In the genomic region with DNA sequence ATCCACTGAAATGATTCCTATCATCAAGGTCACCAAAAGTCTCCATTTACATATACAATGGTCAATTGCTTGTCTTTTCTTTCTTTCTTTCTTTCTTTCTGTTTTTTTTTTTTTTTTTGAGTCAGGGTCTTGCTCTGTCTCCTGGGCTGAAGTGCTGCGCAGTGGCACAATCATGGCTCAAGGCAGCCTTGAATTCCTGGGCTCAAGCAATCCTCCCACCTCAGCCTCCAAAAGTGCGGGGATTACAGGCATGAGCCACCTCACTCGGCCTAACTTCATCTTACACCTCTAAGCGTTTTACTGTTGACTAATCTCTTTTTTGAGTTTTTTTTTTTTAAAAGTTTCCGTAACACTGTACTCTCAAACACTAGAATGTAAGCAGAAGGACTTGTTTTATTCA, we compare ENCODE assay signal across 8 cellular contexts. TPM values are rescaled to one million over a fixed set of nuclear protein-coding genes. Genes with fewer than 3 reads are reported as not detected.
DNase-seq lines count a peak whose midpoint lies in the region; ATAC-seq and TF ChIP-seq lines count a peak whose summit lies in the region.

No MANE protein-coding gene starts in this region.

- TF ChIP-seq CTCF in right atrium auricular region (IDR thresholded peaks at IDR 0.05) (no peak), MCF 10A (IDR thresholded peaks at IDR 0.05; ENCODE audit: unreplicated experiment) (no peak), mesothelial cell of epicardium (IDR thresholded peaks at IDR 0.05; ENCODE audit: unreplicated experiment) (no peak)

- H3K4me1 Mint-ChIP-seq in MCF 10A (ENCODE audit: insufficient read depth, unreplicated experiment) (peaks cover 20% of the 10 kb centered on the region), mesothelial cell of epicardium (peaks cover 21% of the 10 kb centered on the region)

- H3K27me3 Mint-ChIP-seq in MCF 10A (ENCODE audit: insufficient read depth, unreplicated experiment) (no peaks in the 10 kb centered on the region), mesothelial cell of epicardium (ENCODE audit: low read depth) (no peaks in the 10 kb centered on the region)

- CTCF ChIA-PET in MCF 10A (lab: Yijun Ruan, JAX) = no interaction called here

- H3K9me3 ChIP-seq in right atrium auricular region = no peaks in the 10 kb centered on the region

- peaks cover 18% of the 10 kb centered on the region for H3K36me3 ChIP-seq in right atrium auricular region

- H3K36me3 Mint-ChIP-seq in MCF 10A (ENCODE audit: insufficient read depth, unreplicated experiment) (peaks cover 83% of the 10 kb centered on the region), mesothelial cell of epicardium (peaks cover 12% of the 10 kb centered on the region)

- H3K4me3 ChIP-seq in right atrium auricular region = peak overlapping the region; percentile 73 to 74

- H3K4me3 Mint-ChIP-seq in MCF 10A (ENCODE audit: unreplicated experiment) (peak overlapping the region; percentile 97), mesothelial cell of epicardium (peak overlapping the region; percentile 96)

- H3K4me1 ChIP-seq in right atrium auricular region = peaks cover 0 to 23% of the 10 kb centered on the region in 2 donors

- no peaks in the 10 kb centered on the region for H3K27me3 ChIP-seq in right atrium auricular region

- intact Hi-C loops in cardiac septum (cut with DNase I) (no loop called here), MCF 10A (cut with micrococcal nuclease) (no loop called here)

- peak overlapping the region; percentile 87 to 90 for H3K27ac ChIP-seq in right atrium auricular region

- POLR2A ChIA-PET in MCF 10A (lab: Yijun Ruan, JAX) = interaction anchor here (0.8 to 3.3 kb wide), 11 partner anchors 9 to 258 kb away, joined by 3 to 72 read pairs (median 16); partner anchors contain the start of genes ATAD2B, FKBP1B, TP53I3 and UBXN2A

- H3K9me3 Mint-ChIP-seq in MCF 10A (ENCODE audit: unreplicated experiment) (no peaks in the 10 kb centered on the region), mesothelial cell of epicardium (no peaks in the 10 kb centered on the region)

- DNase-seq in right atrium auricular region (ENCODE audit: low spot score) = no peak
- no peak for DNase-seq in cardiac septum (ENCODE audit: low spot score)
- no peak for DNase-seq in MCF 10A (ENCODE audit: unreplicated experiment)
- no peak for DNase-seq in mesothelial cell of epicardium (ENCODE audit: low spot score in 2 of 2, unreplicated experiment in 2 of 2)
- no peak for DNase-seq in NCI-H748 (lab: John Stamatoyannopoulos, UW; ENCODE audit: unreplicated experiment)
- DNase-seq in NCI-H446 (lab: John Stamatoyannopoulos, UW) = no peak
- DNase-seq in DMS79 treated with DMSO at 0.1 percent for 48 hours (lab: John Stamatoyannopoulos, UW) = no peak

- peak overlapping the region; percentile 97 for H3K27ac Mint-ChIP-seq in MCF 10A (ENCODE audit: low read depth, unreplicated experiment)
- H3K27ac Mint-ChIP-seq in mesothelial cell of epicardium = peak overlapping the region; percentile 99

- no TSS peak for BruUV-seq in MCF 10A (replicated peaks; lab: Mats Ljungman, UMichigan)

- ATAC-seq in GM21737 (IDR thresholded peaks at IDR 0.05; ENCODE audit: unreplicated experiment) = no peak

RNA-seq across cellular contexts. Expression of gene SF3B6, which starts 0.9 kb away (rescaled TPM):
- 10 to 100 TPM; 71.2 to 74.8 TPM for total RNA-seq in right atrium auricular region
- total RNA-seq in cardiac septum = 53.1 TPM
- total RNA-seq in MCF 10A (2022) = 141 and 180 TPM in 2 replicates
- 85.3 to 93.9 TPM (median 88.5 TPM) in 3 replicates for total RNA-seq in mesothelial cell of epicardium

RNA-seq across cellular contexts. Expression of gene TP53I3, which starts 9.4 kb away (rescaled TPM):
- total RNA-seq in right atrium auricular region (1 to 10 TPM; 8.0 to 8.7 TPM), cardiac septum (8.3 TPM), MCF 10A (2022) (81.8 and 99.8 TPM in 2 replicates), mesothelial cell of epicardium (40.2 to 43.8 TPM (median 41.4 TPM) in 3 replicates)

RNA-seq across cellular contexts. Expression of gene FKBP1B, which starts 25.7 kb away (rescaled TPM):
- total RNA-seq in right atrium auricular region (1 to 10 TPM; 5.0 to 8.5 TPM), cardiac septum (2.0 TPM), MCF 10A (2022) (1.7 and 1.8 TPM in 2 replicates), mesothelial cell of epicardium (14.6 to 18.0 TPM (median 16.9 TPM) in 3 replicates)

RNA-seq across cellular contexts. Expression of gene WDCP, which starts 28.1 kb away (rescaled TPM):
- total RNA-seq in right atrium auricular region (1 to 10 TPM; 2.7 to 3.6 TPM), cardiac septum (4.4 TPM), MCF 10A (2022) (9.0 and 11.2 TPM in 2 replicates), mesothelial cell of epicardium (16.0 to 21.0 TPM (median 17.9 TPM) in 3 replicates)

RNA-seq across cellular contexts. Expression of gene PFN4, which starts 47.9 kb away (rescaled TPM):
- total RNA-seq in right atrium auricular region (under 1 TPM in 1 of 2 donors, not detected in 1; 0.39 TPM), cardiac septum (1.0 TPM), MCF 10A (2022) (1.8 and 2.6 TPM in 2 replicates), mesothelial cell of epicardium (1.2 to 1.6 TPM (median 1.3 TPM) in 3 replicates)
